ENCODE assay signal across 12 cellular contexts in the genomic region with DNA sequence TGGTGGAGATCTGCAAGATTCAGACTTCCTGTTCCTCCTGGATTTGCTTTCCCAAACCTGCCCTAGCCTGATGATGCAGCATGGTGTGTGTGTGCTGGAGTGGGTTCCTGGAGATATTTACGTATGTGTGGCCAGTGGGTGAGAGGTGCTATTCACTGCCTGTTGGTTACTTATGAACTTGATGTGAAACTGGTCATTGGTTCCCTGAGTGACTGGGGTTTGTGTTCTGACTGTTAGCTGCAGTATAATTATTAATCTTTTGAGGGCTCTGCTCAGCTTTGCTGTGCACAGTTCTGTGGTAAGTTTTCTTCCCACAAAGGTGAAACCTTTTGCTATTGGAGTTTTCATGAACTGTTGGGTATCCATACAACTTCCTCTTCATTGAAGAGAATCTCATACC.
DNase-seq lines count a peak whose midpoint lies in the region; ATAC-seq and TF ChIP-seq lines count a peak whose summit lies in the region.
"Had no signal": no experiment of that assay in that cellular context is flagged by ENCODE, and none has a peak within 500 bp of the region (broad histone marks: within the 10 kb centered on the region; RNA-seq: fewer than 3 reads in every experiment).

No MANE protein-coding gene starts in this region.

- no peak for TF ChIP-seq CTCF in GM10248 (IDR thresholded peaks at IDR 0.05; ENCODE audit: control extremely low read depth, extremely low read depth, low read depth, missing control alignments)

- DNase-seq in GM10248 (ENCODE audit: extremely low spot score) (peak; percentile 9), NCI-H2107 (lab: John Stamatoyannopoulos, UW) (no peak), DMS79 (lab: John Stamatoyannopoulos, UW) (no peak), NCI-H345 (lab: John Stamatoyannopoulos, UW) (no peak)
- DNase-seq in stimulated activated naive CD4-positive, alpha-beta T cell (lab: John Stamatoyannopoulos, UW): no peak
- DNase-seq: DMS53, KG1, NCI-H446 treated with DMSO at 0.1 percent for 48 hours, Right ventricle myocardium superior had no signal

- CTCF ChIA-PET in GM10248 (lab: Yijun Ruan, JAX): no interaction called here

- POLR2A ChIA-PET in GM10248 (lab: Yijun Ruan, JAX): no interaction called here

- ATAC-seq in GM19438 (IDR thresholded peaks at IDR 0.05; ENCODE audit: low read depth, unreplicated experiment) (peak; percentile 99), HG02852 (IDR thresholded peaks at IDR 0.05; ENCODE audit: unreplicated experiment) (peak; percentile 96), HG03469 (IDR thresholded peaks at IDR 0.05; ENCODE audit: unreplicated experiment) (peak; percentile 95)
